ENCODE assay signal across 1 cellular context in genomic region chr18:11886629-11887028, GRCh38.
TF ChIP-seq lines count a peak whose summit lies in the region.

No MANE protein-coding gene starts in this region.

TF ChIP-seq in WTC11, 78 proteins besides CTCF, POLR2A, EP300 and RAD21 (continued from another document):
- TF ChIP-seq, protein P1, sequence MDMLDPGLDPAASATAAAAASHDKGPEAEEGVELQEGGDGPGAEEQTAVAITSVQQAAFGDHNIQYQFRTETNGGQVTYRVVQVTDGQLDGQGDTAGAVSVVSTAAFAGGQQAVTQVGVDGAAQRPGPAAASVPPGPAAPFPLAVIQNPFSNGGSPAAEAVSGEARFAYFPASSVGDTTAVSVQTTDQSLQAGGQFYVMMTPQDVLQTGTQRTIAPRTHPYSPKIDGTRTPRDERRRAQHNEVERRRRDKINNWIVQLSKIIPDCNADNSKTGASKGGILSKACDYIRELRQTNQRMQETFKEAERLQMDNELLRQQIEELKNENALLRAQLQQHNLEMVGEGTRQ (CRISPR knock-in tag; IDR thresholded peaks at IDR 0.05): peak; percentile 25; the same call in 1 of the 2 replicates
- no peak for TF ChIP-seq IRF2 (CRISPR knock-in tag; IDR thresholded peaks at IDR 0.05; ENCODE audit: borderline replicate concordance, low read depth)
- no peak for TF ChIP-seq ESRRA (CRISPR knock-in tag; IDR thresholded peaks at IDR 0.05; ENCODE audit: borderline replicate concordance)
- no peak for TF ChIP-seq ZMAT4 (CRISPR knock-in tag; IDR thresholded peaks at IDR 0.05)
- TF ChIP-seq OVOL2 (CRISPR knock-in tag; IDR thresholded peaks at IDR 0.05; ENCODE audit: borderline replicate concordance): no peak
- TF ChIP-seq FOXK1 (CRISPR knock-in tag; IDR thresholded peaks at IDR 0.05): no peak
TF ChIP-seq in WTC11: peak in this region for 1.
